In the genomic region with DNA sequence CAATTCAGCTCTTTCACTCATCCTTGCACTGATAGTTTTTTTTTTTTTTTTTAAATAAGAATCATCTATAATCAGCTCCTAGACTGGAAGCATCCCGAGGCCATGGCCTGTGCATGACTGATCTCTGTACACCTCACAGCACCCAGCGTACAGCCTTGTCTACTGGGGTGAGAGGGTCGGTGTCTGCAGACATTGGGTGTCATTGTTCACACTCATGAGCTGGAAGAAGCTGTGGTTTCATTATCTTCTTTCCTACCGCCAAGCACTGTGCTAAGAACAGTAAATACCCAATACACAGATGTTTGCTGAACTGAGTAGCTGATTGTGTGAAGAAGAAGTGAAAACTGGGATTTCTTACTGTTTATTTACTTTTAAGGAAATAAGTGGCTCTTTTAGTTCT, we compare ENCODE assay signal across 12 cellular contexts.
DNase-seq lines count a peak whose midpoint lies in the region; ATAC-seq and TF ChIP-seq lines count a peak whose summit lies in the region.
"Had no signal": no experiment of that assay in that cellular context is flagged by ENCODE, and none has a peak within 500 bp of the region (broad histone marks: within the 10 kb centered on the region; RNA-seq: fewer than 3 reads in every experiment).

No MANE protein-coding gene starts in this region.

- H3K79me2 ChIP-seq in H9 (ENCODE audit: insufficient read depth, low read length) = no peaks in the 10 kb centered on the region

- DNase-seq in activated T-cell treated with anti-CD3 and anti-CD28 coated beads, Interleukin-2, amount 50 U/mL, for 72 hours = no peak
- no peak for DNase-seq in activated T-cell treated with anti-CD3 and anti-CD28 coated beads, Interleukin-2, amount 50 U/mL, for 1 hour
- DNase-seq in SK-MEL-5 (ENCODE audit: low read depth, low spot score) = peak; percentile 47
- no peak for DNase-seq in esophagus muscularis mucosa (ENCODE audit: extremely low spot score)
- no peak for DNase-seq in stimulated activated naive B cell treated with anti-CD40 and anti-IgM and Interleukin-4, amounts not matched to agents 10 μg/mL and 1 μg/mL and 100 μg/mL, for 72 hours
- DNase-seq in AML-193 (lab: John Stamatoyannopoulos, UW) = no peak
- DNase-seq in H9 = no peak
- DNase-seq: nephron progenitor cell; NK-92 treated with Interleukin-12 subunit alpha and Interleukin-12 subunit beta, amount 100 ng/mL, for 24 hours had no signal

- peaks cover 0 to 6% (median 3%) of the 10 kb centered on the region in 4 donors for H3K36me3 ChIP-seq in esophagus muscularis mucosa
- H3K36me3 ChIP-seq: thoracic aorta had no signal

- no peak overlapping the region for H4K8ac ChIP-seq in H9 (replicated peaks; ENCODE audit: insufficient read length, low read depth, low read length)

- ATAC-seq in activated T-cell treated with anti-CD3 and anti-CD28 coated beads, Interleukin-2, amount 50 U/mL, for 72 hours (replicated peaks in 1 of 2) = peak in 1 of 2 donors; percentile 23
- ATAC-seq in stimulated activated naive B cell treated with anti-CD40 and anti-IgM and Interleukin-4, amounts not matched to agents 10 μg/mL and 1 μg/mL and 100 μg/mL, for 72 hours (replicated peaks) = no peak

- no peaks in the 10 kb centered on the region for H3K9me3 Mint-ChIP-seq in activated T-cell treated with anti-CD3 and anti-CD28 coated beads, Interleukin-2, amount 50 U/mL, for 72 hours
- H3K9me3 Mint-ChIP-seq in stimulated activated naive CD8-positive, alpha-beta T cell treated with anti-CD3 and anti-CD28 coated beads, Interleukin-15, Interleukin-2, amounts not matched to agents 100 ng/mL and 50 ng/mL, for 24 hours = no peaks in the 10 kb centered on the region
- no peaks in the 10 kb centered on the region for H3K9me3 Mint-ChIP-seq in stimulated activated naive B cell treated with anti-CD40 and anti-IgM and Interleukin-4, amounts not matched to agents 10 μg/mL and 1 μg/mL and 100 μg/mL, for 72 hours
- H3K9me3 Mint-ChIP-seq in H9 = no peaks in the 10 kb centered on the region
- H3K9me3 Mint-ChIP-seq: nephron progenitor cell had no signal

- no peak for TF ChIP-seq EP300 in esophagus muscularis mucosa (IDR thresholded peaks at IDR 0.05)

- H3K18ac ChIP-seq in H9 (ENCODE audit: insufficient read length, low read depth, low read length) = no peak overlapping the region

- peak overlapping the region in 3 of 4 donors; percentile 26 to 65 (median 45) for H3K27ac ChIP-seq in esophagus muscularis mucosa (replicated peaks in 1 of 4)
- H3K27ac ChIP-seq in H9 (ENCODE audit: insufficient read length, low read depth, low read length) = no peak overlapping the region

- no peak overlapping the region for H3K56ac ChIP-seq in H9 (ENCODE audit: insufficient read length, low read depth, low read length)

- H3K4me2 ChIP-seq in H9 (ENCODE audit: insufficient read depth, insufficient read length, low read length) = no peak overlapping the region

- H3K4me1 ChIP-seq in esophagus muscularis mucosa (peaks cover 27 to 55% (median 45%) of the 10 kb centered on the region in 4 donors), H9 (ENCODE audit: insufficient read depth, low read length) (no peaks in the 10 kb centered on the region)

- H3K9ac ChIP-seq in H9 (ENCODE audit: extremely low read depth, insufficient read length, low read length) = no peak overlapping the region

- H4K5ac ChIP-seq in H9 (ENCODE audit: insufficient read length, low read depth, low read length) = no peak overlapping the region

- H3K27me3 ChIP-seq in esophagus muscularis mucosa = no peaks in the 10 kb centered on the region
- no peaks in the 10 kb centered on the region for H3K27me3 ChIP-seq in H9 (ENCODE audit: insufficient read depth, low read length)

- peaks cover 74% of the 10 kb centered on the region for H3K4me1 Mint-ChIP-seq in activated T-cell treated with anti-CD3 and anti-CD28 coated beads, Interleukin-2, amount 50 U/mL, for 72 hours (ENCODE audit: low read depth)
- H3K4me1 Mint-ChIP-seq in stimulated activated naive CD8-positive, alpha-beta T cell treated with anti-CD3 and anti-CD28 coated beads, Interleukin-15, Interleukin-2, amounts not matched to agents 100 ng/mL and 50 ng/mL, for 24 hours (ENCODE audit: low read depth) = peaks cover 64% of the 10 kb centered on the region
- H3K4me1 Mint-ChIP-seq in stimulated activated naive B cell treated with anti-CD40 and anti-IgM and Interleukin-4, amounts not matched to agents 10 μg/mL and 1 μg/mL and 100 μg/mL, for 72 hours = peaks cover 38 to 58% of the 10 kb centered on the region in 2 donors
- H3K4me1 Mint-ChIP-seq in H9 = peaks cover 32 to 37% of the 10 kb centered on the region in 2 experiments

- TF ChIP-seq CTCF in esophagus muscularis mucosa (IDR thresholded peaks at IDR 0.05) = no peak
- no peak for TF ChIP-seq CTCF in H9 (conservative IDR thresholded peaks at IDR 0.05)

- no peak overlapping the region for H4K91ac ChIP-seq in H9 (ENCODE audit: insufficient read length, low read depth, low read length)

- no peak for TF ChIP-seq POLR2A in esophagus muscularis mucosa (IDR thresholded peaks at IDR 0.05; ENCODE audit: low read depth)

- no peaks in the 10 kb centered on the region for H3K79me1 ChIP-seq in H9 (ENCODE audit: insufficient read depth, low read depth, low read length, poor library complexity, severe bottlenecking)

- H3K4ac ChIP-seq in H9 (ENCODE audit: low read depth, low read length) = no peak overlapping the region

- no peak overlapping the region for H2AK5ac ChIP-seq in H9 (ENCODE audit: insufficient read length, low read length)

- WGBS in esophagus muscularis mucosa = 80% methylated on average over 4 of the region's 4 CpGs
- no CpG with 5 or more reads among the region's 4 CpGs for WGBS in H9 (ENCODE audit: extremely low coverage, insufficient read length, low lambda C conversion rate)

- H3K27ac Mint-ChIP-seq in activated T-cell treated with anti-CD3 and anti-CD28 coated beads, Interleukin-2, amount 50 U/mL, for 72 hours = peak overlapping the region; percentile 87
- H3K27ac Mint-ChIP-seq in stimulated activated naive CD8-positive, alpha-beta T cell treated with anti-CD3 and anti-CD28 coated beads, Interleukin-15, Interleukin-2, amounts not matched to agents 100 ng/mL and 50 ng/mL, for 24 hours = peak overlapping the region; percentile 18
- H3K27ac Mint-ChIP-seq in stimulated activated naive B cell treated with anti-CD40 and anti-IgM and Interleukin-4, amounts not matched to agents 10 μg/mL and 1 μg/mL and 100 μg/mL, for 72 hours = no peak overlapping the region
- no peak overlapping the region for H3K27ac Mint-ChIP-seq in H9
- H3K27ac Mint-ChIP-seq: nephron progenitor cell had no signal

- no peak overlapping the region for H3K14ac ChIP-seq in H9 (ENCODE audit: insufficient read depth, low read length)

- H3K4me3 Mint-ChIP-seq in activated T-cell treated with anti-CD3 and anti-CD28 coated beads, Interleukin-2, amount 50 U/mL, for 72 hours = peak overlapping the region in 1 of 2 donors; percentile 31
- H3K4me3 Mint-ChIP-seq in stimulated activated naive CD8-positive, alpha-beta T cell treated with anti-CD3 and anti-CD28 coated beads, Interleukin-15, Interleukin-2, amounts not matched to agents 100 ng/mL and 50 ng/mL, for 24 hours = no peak overlapping the region
- no peak overlapping the region for H3K4me3 Mint-ChIP-seq in stimulated activated naive B cell treated with anti-CD40 and anti-IgM and Interleukin-4, amounts not matched to agents 10 μg/mL and 1 μg/mL and 100 μg/mL, for 72 hours
- H3K4me3 Mint-ChIP-seq in H9 = no peak overlapping the region
- H3K4me3 Mint-ChIP-seq: activated naive CD8-positive, alpha-beta T cell; nephron progenitor cell had no signal

- no peaks in the 10 kb centered on the region for H4K20me1 ChIP-seq in H9 (ENCODE audit: control insufficient read depth, insufficient read depth, insufficient read length)

- H3K23ac ChIP-seq in H9 (ENCODE audit: insufficient read length, low read depth, low read length) = no peak overlapping the region

- no peak overlapping the region for H2BK20ac ChIP-seq in H9 (ENCODE audit: low read depth, low read length, poor library complexity, severe bottlenecking)

- no peaks in the 10 kb centered on the region for H3K23me2 ChIP-seq in H9 (ENCODE audit: insufficient read length, low read depth, low read length, poor library complexity, severe bottlenecking)

- no peak overlapping the region for H3T11ph ChIP-seq in H9 (ENCODE audit: low read length)

- no peak overlapping the region for H2BK12ac ChIP-seq in H9 (ENCODE audit: insufficient read length, low read depth, low read length)

- H3K36me3 Mint-ChIP-seq in activated T-cell treated with anti-CD3 and anti-CD28 coated beads, Interleukin-2, amount 50 U/mL, for 72 hours (ENCODE audit: insufficient read depth in 2 of 2) = no peaks in the 10 kb centered on the region
- H3K36me3 Mint-ChIP-seq in stimulated activated naive CD8-positive, alpha-beta T cell treated with anti-CD3 and anti-CD28 coated beads, Interleukin-15, Interleukin-2, amounts not matched to agents 100 ng/mL and 50 ng/mL, for 24 hours (ENCODE audit: low read depth) = no peaks in the 10 kb centered on the region
- peaks cover 14 to 20% of the 10 kb centered on the region in 2 donors for H3K36me3 Mint-ChIP-seq in stimulated activated naive B cell treated with anti-CD40 and anti-IgM and Interleukin-4, amounts not matched to agents 10 μg/mL and 1 μg/mL and 100 μg/mL, for 72 hours
- H3K36me3 Mint-ChIP-seq in H9 (ENCODE audit: insufficient read depth in 1 of 3, low read depth in 3 of 3) = no peaks in the 10 kb centered on the region
- H3K36me3 Mint-ChIP-seq: activated naive CD8-positive, alpha-beta T cell had no signal

- H2BK120ac ChIP-seq in H9 (ENCODE audit: low read depth, low read length, poor library complexity, severe bottlenecking) = no peak overlapping the region

- no peak overlapping the region for H2BK5ac ChIP-seq in H9 (ENCODE audit: insufficient read length, low read length)

- H2BK15ac ChIP-seq in H9 (ENCODE audit: low read depth, low read length) = no peak overlapping the region

- no peak overlapping the region for H2AFZ ChIP-seq in H9 (ENCODE audit: low read length)

- in situ Hi-C loops in SK-MEL-5 (cut with HindIII; ENCODE audit: low pct_unique_long_range_greater_than_20kb, low sequenced_read_pairs) = no loop called here

- H3K9me3 ChIP-seq in esophagus muscularis mucosa (no peaks in the 10 kb centered on the region), H9 (ENCODE audit: control insufficient read depth, low read depth, low read length) (no peaks in the 10 kb centered on the region)
- H3K9me3 ChIP-seq: thoracic aorta had no signal

- no peak overlapping the region for H3K4me3 ChIP-seq in esophagus muscularis mucosa
- H3K4me3 ChIP-seq: thoracic aorta had no signal

- H3K27me3 Mint-ChIP-seq in activated T-cell treated with anti-CD3 and anti-CD28 coated beads, Interleukin-2, amount 50 U/mL, for 72 hours (ENCODE audit: low read depth) = no peaks in the 10 kb centered on the region
- H3K27me3 Mint-ChIP-seq in stimulated activated naive CD8-positive, alpha-beta T cell treated with anti-CD3 and anti-CD28 coated beads, Interleukin-15, Interleukin-2, amounts not matched to agents 100 ng/mL and 50 ng/mL, for 24 hours = no peaks in the 10 kb centered on the region
- H3K27me3 Mint-ChIP-seq in stimulated activated naive B cell treated with anti-CD40 and anti-IgM and Interleukin-4, amounts not matched to agents 10 μg/mL and 1 μg/mL and 100 μg/mL, for 72 hours = no peaks in the 10 kb centered on the region
- H3K27me3 Mint-ChIP-seq in H9 (ENCODE audit: low read depth) = no peaks in the 10 kb centered on the region
- H3K27me3 Mint-ChIP-seq: activated naive CD8-positive, alpha-beta T cell had no signal

- intact Hi-C loops in esophagus muscularis mucosa (cut with DNase I) = loop anchor here (5.0 kb wide), 1 partner anchor 130 kb away; a partner anchor contains a TSS

Comparison
In these comparisons a context has a peak if more than half of its experiments do, and no peak if none do; other contexts are left out.
1. H3K27ac Mint-ChIP-seq: peak in activated T-cell treated with anti-CD3 and anti-CD28 coated beads, Interleukin-2, amount 50 U/mL, for 72 hours (single experiment) and stimulated activated naive CD8-positive, alpha-beta T cell treated with anti-CD3 and anti-CD28 coated beads, Interleukin-15, Interleukin-2, amounts not matched to agents 100 ng/mL and 50 ng/mL, for 24 hours (single experiment); none in stimulated activated naive B cell treated with anti-CD40 and anti-IgM and Interleukin-4, amounts not matched to agents 10 μg/mL and 1 μg/mL and 100 μg/mL, for 72 hours (single experiment) and H9 (0 of 3).